In genomic region chr13:100675660-100676129, GRCh38 we compare ENCODE assay signal across 8 cellular contexts. TPM values are rescaled to one million over a fixed set of nuclear protein-coding genes. Genes with fewer than 3 reads are reported as not detected.
DNase-seq lines count a peak whose midpoint lies in the region; ATAC-seq and TF ChIP-seq lines count a peak whose summit lies in the region.

No MANE protein-coding gene starts in this region.

- POLR2A ChIA-PET in SK-N-SH (lab: Yijun Ruan, JAX), result no interaction called here

- CTCF ChIA-PET in SK-N-SH (lab: Yijun Ruan, JAX), result interaction anchor here (1.5 kb wide), 1 partner anchor 19 kb away, joined by 4 read pairs; no protein-coding TSS in a partner anchor

- H3K27ac ChIP-seq in SK-N-SH (ENCODE audit: low read depth in 2 of 2, low read length in 1 of 2) (no peak overlapping the region), liver (ENCODE audit: low read depth in 1 of 2, low read length in 2 of 2) (peak overlapping the region in 1 of 2 donors; percentile 62), thyroid gland (no peak overlapping the region)

- no peaks in the 10 kb centered on the region; the same call in 1 of the 2 replicates for H4K20me1 ChIP-seq in SK-N-SH (ENCODE audit: insufficient read depth)

- no peak for ATAC-seq in SK-N-SH treated with all-trans-retinoic acid at 6 μM for 48 hours
- ATAC-seq in activated naive CD4-positive, alpha-beta T cell treated with anti-CD3 and anti-CD28 coated beads, Interleukin-2, amount 50 U/mL, for 72 hours, result no peak
- ATAC-seq in HG03039 (IDR thresholded peaks at IDR 0.05; ENCODE audit: unreplicated experiment), result no peak
- ATAC-seq in HG03095 (IDR thresholded peaks at IDR 0.05; ENCODE audit: unreplicated experiment), result no peak
- no peak for ATAC-seq in HG02642 (IDR thresholded peaks at IDR 0.05; ENCODE audit: poor library complexity, unreplicated experiment)

- H3K9ac ChIP-seq in SK-N-SH (peak overlapping the region; percentile 71), liver (ENCODE audit: low read depth in 1 of 2, low read length in 2 of 2) (no peak overlapping the region)

- no peaks in the 10 kb centered on the region for H3K9me3 ChIP-seq in SK-N-SH
- H3K9me3 ChIP-seq in liver (ENCODE audit: control insufficient read depth in 4 of 4, low read length in 3 of 4), result no peaks in the 10 kb centered on the region
- no peaks in the 10 kb centered on the region for H3K9me3 ChIP-seq in thyroid gland

- H3K4me3 ChIP-seq in SK-N-SH (ENCODE audit: low read depth in 2 of 2, low read length in 1 of 2) (peak overlapping the region; percentile 88 to 89), liver (ENCODE audit: low read depth in 1 of 3, low read length in 3 of 3) (peak overlapping the region; percentile 74 to 91 (median 84)), thyroid gland (replicated peaks in 1 of 3) (peak overlapping the region in 2 of 3 donors; percentile 42 to 67)

- intact Hi-C loops in thyroid gland (cut with DNase I), result no loop called here

- TF ChIP-seq CTCF in SK-N-SH (IDR thresholded peaks at IDR 0.05) (no peak), liver (IDR thresholded peaks at IDR 0.05; ENCODE audit: low read depth, low read length, missing input control) (no peak), thyroid gland (IDR thresholded peaks at IDR 0.05) (no peak)

- 0 out of 2 replicates have a peak overlapping the region, but pooled peaks have one; percentile 56 for H2AFZ ChIP-seq in SK-N-SH (ENCODE audit: low read depth)

- no peaks in the 10 kb centered on the region for H3F3A ChIP-seq in SK-N-SH (replicated peaks; ENCODE audit: insufficient read depth)

- H3K36me3 ChIP-seq in SK-N-SH (replicated peaks in 1 of 2; ENCODE audit: control insufficient read depth in 1 of 2, insufficient read depth in 2 of 2, low read length in 1 of 2) (no peaks in the 10 kb centered on the region), liver (ENCODE audit: control insufficient read depth in 4 of 4, insufficient read depth in 3 of 4, low read depth in 1 of 4, low read length in 3 of 4) (no peaks in the 10 kb centered on the region), thyroid gland (no peaks in the 10 kb centered on the region)

- H3K36me3 Mint-ChIP-seq in activated naive CD4-positive, alpha-beta T cell treated with anti-CD3 and anti-CD28 coated beads, Interleukin-2, amount 50 U/mL, for 72 hours, result peaks cover 15 to 20% of the 10 kb centered on the region in 2 donors

- H3K4me2 ChIP-seq in SK-N-SH, result peak overlapping the region; percentile 92

- DNase-seq in SK-N-SH (no peak), thyroid gland (no peak)
- no peak for DNase-seq in activated naive CD4-positive, alpha-beta T cell treated with anti-CD3 and anti-CD28 coated beads, Interleukin-2, amount 50 U/mL, for 72 hours (ENCODE audit: low spot score in 2 of 2)

- H3K9me3 Mint-ChIP-seq in activated naive CD4-positive, alpha-beta T cell treated with anti-CD3 and anti-CD28 coated beads, Interleukin-2, amount 50 U/mL, for 72 hours, result no peaks in the 10 kb centered on the region

- H3K4me1 ChIP-seq in SK-N-SH (ENCODE audit: control insufficient read depth in 1 of 2, insufficient read depth in 2 of 2, low read depth in 1 of 2, low read length in 1 of 2) (peaks cover 9 to 15% of the 10 kb centered on the region in 2 experiments; a peak in 3 of 4 replicates), liver (ENCODE audit: control insufficient read depth in 4 of 4, insufficient read depth in 4 of 4, low read length in 3 of 4) (peaks cover 7 to 21% (median 14%) of the 10 kb centered on the region in 4 donors), thyroid gland (peaks cover 7% of the 10 kb centered on the region in 2 donors)

- no peaks in the 10 kb centered on the region for H3K9me2 ChIP-seq in SK-N-SH

- H3K27ac Mint-ChIP-seq in activated naive CD4-positive, alpha-beta T cell treated with anti-CD3 and anti-CD28 coated beads, Interleukin-2, amount 50 U/mL, for 72 hours, result peak overlapping the region; percentile 82 to 85

- peaks cover 31% of the 10 kb centered on the region; the same call in 1 of the 2 replicates for H3K79me2 ChIP-seq in SK-N-SH (ENCODE audit: insufficient read depth)

- no peak for TF ChIP-seq EP300 in SK-N-SH (IDR thresholded peaks at IDR 0.05; ENCODE audit: borderline replicate concordance in 1 of 2, low read depth in 1 of 2, low read length in 1 of 2)

- no peak for TF ChIP-seq RAD21 in SK-N-SH (IDR thresholded peaks at IDR 0.05; ENCODE audit: low read length)
- TF ChIP-seq RAD21 in liver (IDR thresholded peaks at IDR 0.05), result no peak

- H3K27me3 ChIP-seq in SK-N-SH (ENCODE audit: insufficient read depth), result 0 out of 2 replicates have a peak, but pooled peaks cover 6% of the 10 kb centered on the region
- no peaks in the 10 kb centered on the region for H3K27me3 ChIP-seq in liver (ENCODE audit: control insufficient read depth in 4 of 4, insufficient read depth in 4 of 4, low read length in 3 of 4)
- no peaks in the 10 kb centered on the region for H3K27me3 ChIP-seq in thyroid gland

- WGBS in SK-N-SH (ENCODE audit: low lambda C conversion rate), result 61% methylated on average over 15 of the region's 15 CpGs
- WGBS in liver, result 14% methylated on average over 15 of the region's 15 CpGs
- 11 to 15% methylated on average over 15 of the region's 15 CpGs for WGBS in thyroid gland, 2 donors

- TF ChIP-seq POLR2A in thyroid gland (IDR thresholded peaks at IDR 0.05), result no peak

TF ChIP-seq in SK-N-SH, 30 proteins besides CTCF, POLR2A, EP300 and RAD21 (continues in another document):
- no peak for TF ChIP-seq CHD2 (IDR thresholded peaks at IDR 0.05; ENCODE audit: low read length, partially characterized antibody)
- no peak for TF ChIP-seq FOXJ3 (CRISPR knock-in tag; IDR thresholded peaks at IDR 0.05)
- no peak for TF ChIP-seq RCOR1 (IDR thresholded peaks at IDR 0.05; ENCODE audit: low read length)
- no peak for TF ChIP-seq RXRA (IDR thresholded peaks at IDR 0.05; ENCODE audit: borderline replicate concordance, low read depth)
- no peak for TF ChIP-seq TCF12 (IDR thresholded peaks at IDR 0.05)

TF ChIP-seq in SK-N-SH treated with all-trans-retinoic acid at 6 μM for 48 hours, 23 proteins besides CTCF, POLR2A, EP300 and RAD21 (continues in another document):
- TF ChIP-seq PPARA (CRISPR knock-in tag; IDR thresholded peaks at IDR 0.05; ENCODE audit: borderline replicate concordance), result no peak
- TF ChIP-seq TCF4 (CRISPR knock-in tag; IDR thresholded peaks at IDR 0.05; ENCODE audit: borderline replicate concordance), result no peak
- TF ChIP-seq ZNF8 (CRISPR knock-in tag; IDR thresholded peaks at IDR 0.05), result no peak
- no peak for TF ChIP-seq ZC3H10 (CRISPR knock-in tag; IDR thresholded peaks at IDR 0.05)
- TF ChIP-seq ZFP3 (CRISPR knock-in tag; IDR thresholded peaks at IDR 0.05), result no peak
- no peak for TF ChIP-seq POU6F1 (CRISPR knock-in tag; IDR thresholded peaks at IDR 0.05; ENCODE audit: borderline replicate concordance, low read depth)
- no peak for TF ChIP-seq ESRRG (CRISPR knock-in tag; IDR thresholded peaks at IDR 0.05)
- no peak for TF ChIP-seq ARNTL (CRISPR knock-in tag; IDR thresholded peaks at IDR 0.05; ENCODE audit: borderline replicate concordance, low read depth)
- no peak for TF ChIP-seq BACH2 (CRISPR knock-in tag; IDR thresholded peaks at IDR 0.05; ENCODE audit: borderline replicate concordance)
- no peak for TF ChIP-seq ZNF70 (CRISPR knock-in tag; IDR thresholded peaks at IDR 0.05)

TF ChIP-seq in liver, 16 proteins besides CTCF, POLR2A, EP300 and RAD21:
- TF ChIP-seq HNF4A (conservative IDR thresholded peaks at IDR 0.05) (no peak), FOXA2 (IDR thresholded peaks at IDR 0.05) (no peak), NR2F2 (IDR thresholded peaks at IDR 0.05) (no peak), JUND (IDR thresholded peaks at IDR 0.05) (no peak)

RNA-seq across cellular contexts. Expression of gene TMTC4, which starts 1.1 kb away (rescaled TPM):
- polyA plus RNA-seq in SK-N-SH (2012; rRNA removed), result 22.3 and 24.4 TPM in 2 replicates
- polyA plus RNA-seq in SK-N-SH (2012; cell fraction: cytosol; rRNA removed), result 15.4 and 18.8 TPM in 2 replicates
- 45.5 and 55.7 TPM in 2 replicates for polyA plus RNA-seq in SK-N-SH (2012; cell fraction: nucleus; rRNA removed)
- total RNA-seq in activated naive CD4-positive, alpha-beta T cell treated with anti-CD3 and anti-CD28 coated beads, Interleukin-2, amount 50 U/mL, for 72 hours, result 10 to 100 TPM; 12.5 to 21.3 TPM
- total RNA-seq in liver, result 10 to 100 TPM; 17.1 to 26.4 TPM
- polyA plus RNA-seq in liver, result 1 to 10 TPM; 7.3 to 7.4 TPM
- 10 to 100 TPM; 15.1 to 21.3 (median 18.4) TPM for total RNA-seq in thyroid gland
